In genomic region chr9:71703172-71703872, GRCh38 we compare ENCODE assay signal across 16 cellular contexts.
DNase-seq lines count a peak whose midpoint lies in the region; ATAC-seq and TF ChIP-seq lines count a peak whose summit lies in the region.
"Had no signal": no experiment of that assay in that cellular context is flagged by ENCODE, and none has a peak within 500 bp of the region (broad histone marks: within the 10 kb centered on the region; RNA-seq: fewer than 3 reads in every experiment).

No MANE protein-coding gene starts in this region.

- no peak overlapping the region for H3K9ac ChIP-seq in adipocyte (ENCODE audit: low read length)

- intact Hi-C loops in heart left ventricle (cut with DNase I) (loop anchor here in 2 of 10 donors (10.0 kb wide), 2 partner anchors 59 to 99 kb away; no protein-coding TSS in a partner anchor), left ventricle myocardium inferior (cut with micrococcal nuclease) (no loop called here), aorta (cut with DNase I) (loop anchor here in 1 of 2 donors (10.0 kb wide), 1 partner anchor 61 kb away; the partner anchor contains the start of gene CEMIP2)

- H3K27ac ChIP-seq in heart left ventricle, result no peak overlapping the region
- no peak overlapping the region for H3K27ac ChIP-seq in left ventricle myocardium inferior (replicated peaks)
- no peak overlapping the region for H3K27ac ChIP-seq in aorta (ENCODE audit: low read depth in 1 of 2, low read length in 2 of 2)
- H3K27ac ChIP-seq: adrenal gland, SK-N-MC had no signal

- H3K27ac Mint-ChIP-seq in immature natural killer cell, result peak overlapping the region; percentile 12 to 61 (median 38)

- H3K4me3 ChIP-seq in heart left ventricle, result no peak overlapping the region
- no peak overlapping the region for H3K4me3 ChIP-seq in left ventricle myocardium inferior
- H3K4me3 ChIP-seq in adipocyte (ENCODE audit: low read length), result no peak overlapping the region
- H3K4me3 ChIP-seq in aorta (ENCODE audit: low read length in 2 of 2), result no peak overlapping the region
- H3K4me3 ChIP-seq: adrenal gland, SK-N-MC, skin epidermis had no signal

- no peaks in the 10 kb centered on the region for H3K9me3 Mint-ChIP-seq in immature natural killer cell

- no peaks in the 10 kb centered on the region for H3K27me3 ChIP-seq in heart left ventricle
- H3K27me3 ChIP-seq in left ventricle myocardium inferior (ENCODE audit: low read depth), result no peaks in the 10 kb centered on the region
- H3K27me3 ChIP-seq in adipocyte (replicated peaks; ENCODE audit: control insufficient read depth, insufficient read depth, low read length), result no peaks in the 10 kb centered on the region
- no peaks in the 10 kb centered on the region for H3K27me3 ChIP-seq in aorta (ENCODE audit: control insufficient read depth in 1 of 2, insufficient read depth in 2 of 2, low read length in 1 of 2)
- H3K27me3 ChIP-seq: adrenal gland had no signal

- H3K4me1 ChIP-seq in heart left ventricle (peaks cover 0 to 19% (median 4%) of the 10 kb centered on the region in 12 donors), left ventricle myocardium inferior (peaks cover 24% of the 10 kb centered on the region), adipocyte (ENCODE audit: control insufficient read depth, insufficient read depth, low read length) (peaks cover 23% of the 10 kb centered on the region), aorta (ENCODE audit: control insufficient read depth in 1 of 2, insufficient read depth in 2 of 2, low read length in 2 of 2) (peaks cover 0 to 5% of the 10 kb centered on the region in 2 donors)
- H3K4me1 ChIP-seq: adrenal gland had no signal

- no peak for TF ChIP-seq POLR2A in heart left ventricle (IDR thresholded peaks at IDR 0.05)

- peak in 3 of 4 donors; percentile 24 to 79 (median 72) for ATAC-seq in heart left ventricle
- peak; percentile 62 for ATAC-seq in aorta (ENCODE audit: low FRiP score)
- ATAC-seq in GM21360 (IDR thresholded peaks at IDR 0.05; ENCODE audit: unreplicated experiment), result no peak
- no peak for ATAC-seq in GM21786 (IDR thresholded peaks at IDR 0.05; ENCODE audit: unreplicated experiment)

- DNase-seq in heart left ventricle, result no peak
- DNase-seq in left ventricle myocardium inferior, result no peak
- DNase-seq in adipocyte (ENCODE audit: low read depth), result peak; percentile 74
- DNase-seq in immature natural killer cell, result no peak
- DNase-seq in aorta, result no peak
- no peak for DNase-seq in GM19240 (ENCODE audit: insufficient read length, low spot score)
- DNase-seq: adrenal gland, HCEC 1CT, KBM-7, mesenchymal stem cell, NCI-H1105 treated with DMSO at 0.1 percent for 48 hours, nucleus accumbens had no signal

- peaks cover 10 to 30% of the 10 kb centered on the region in 2 donors for H3K4me1 Mint-ChIP-seq in immature natural killer cell

- 90 to 96% (median 94%) methylated on average over 6 of the region's 6 CpGs for WGBS in heart left ventricle, 4 donors
- WGBS in aorta, 2 donors, result 96 to 98% methylated on average over 6 of the region's 6 CpGs

- no peak overlapping the region for H3K4me3 Mint-ChIP-seq in immature natural killer cell

- no peaks in the 10 kb centered on the region for H3K9me3 ChIP-seq in heart left ventricle
- no peaks in the 10 kb centered on the region for H3K9me3 ChIP-seq in left ventricle myocardium inferior (replicated peaks)
- H3K9me3 ChIP-seq in adipocyte (ENCODE audit: control insufficient read depth, low read length), result no peaks in the 10 kb centered on the region
- no peaks in the 10 kb centered on the region for H3K9me3 ChIP-seq in aorta (ENCODE audit: control insufficient read depth, low read length)
- H3K9me3 ChIP-seq: adrenal gland had no signal

- peaks cover 0 to 8% (median 3%) of the 10 kb centered on the region in 3 donors for H3K27me3 Mint-ChIP-seq in immature natural killer cell (ENCODE audit: low read depth in 3 of 3)

- TF ChIP-seq CTCF in heart left ventricle (IDR thresholded peaks at IDR 0.05) (no peak), left ventricle myocardium inferior (IDR thresholded peaks at IDR 0.05; ENCODE audit: borderline replicate concordance) (no peak)

- peaks cover 0 to 79% (median 28%) of the 10 kb centered on the region in 9 donors for H3K36me3 ChIP-seq in heart left ventricle
- peaks cover 63% of the 10 kb centered on the region for H3K36me3 ChIP-seq in left ventricle myocardium inferior
- H3K36me3 ChIP-seq in adipocyte (ENCODE audit: control insufficient read depth, insufficient read depth, low read length, severe bottlenecking), result peaks cover 59% of the 10 kb centered on the region
- peaks cover 3 to 8% of the 10 kb centered on the region in 2 donors for H3K36me3 ChIP-seq in aorta (ENCODE audit: control insufficient read depth in 1 of 2, insufficient read depth in 2 of 2, low read length in 1 of 2)
- H3K36me3 ChIP-seq: adrenal gland had no signal

- peaks cover 47 to 57% (median 52%) of the 10 kb centered on the region in 3 donors for H3K36me3 Mint-ChIP-seq in immature natural killer cell

Comparison
In these comparisons a context has a peak if more than half of its experiments do, and no peak if none do; other contexts are left out.
1. ATAC-seq: peak in heart left ventricle (3 of 4) and aorta (single experiment); none in GM21360 (single experiment) and GM21786 (single experiment).